ENCODE assay signal across 20 cellular contexts in genomic region chr5:38714703-38715355, GRCh38.
"Had no signal": no experiment of that assay in that cellular context is flagged by ENCODE, and none has a peak within 500 bp of the region (broad histone marks: within the 10 kb centered on the region; RNA-seq: fewer than 3 reads in every experiment).

No MANE protein-coding gene starts in this region.

- H3K27ac Mint-ChIP-seq: effector memory CD8-positive, alpha-beta T cell; naive thymus-derived CD8-positive, alpha-beta T cell; type B pancreatic cell had no signal

- H3K9me3 Mint-ChIP-seq: effector memory CD8-positive, alpha-beta T cell; naive thymus-derived CD8-positive, alpha-beta T cell; type B pancreatic cell had no signal

- H3K4me1 ChIP-seq: foreskin keratinocyte, pancreas, prostate gland, stomach, thyroid gland had no signal

- H3K27me3 ChIP-seq: esophagus squamous epithelium, foreskin keratinocyte, heart left ventricle, pancreas, sigmoid colon, stomach, suprapubic skin, thyroid gland had no signal

- H3K27ac ChIP-seq: esophagus squamous epithelium, foreskin keratinocyte, pancreas, prostate gland, sigmoid colon, skin epidermis, stomach, suprapubic skin, thyroid gland had no signal

- ATAC-seq: effector memory CD8-positive, alpha-beta T cell; foreskin keratinocyte; left colon; mucosa of descending colon; naive thymus-derived CD8-positive, alpha-beta T cell; pancreas had no signal

- H3K27me3 Mint-ChIP-seq: type B pancreatic cell had no signal

- H3K9me3 ChIP-seq: esophagus squamous epithelium, heart left ventricle, mucosa of descending colon, pancreas, prostate gland, sigmoid colon, stomach, suprapubic skin, thyroid gland had no signal

- H3K4me3 Mint-ChIP-seq: effector memory CD8-positive, alpha-beta T cell; naive thymus-derived CD8-positive, alpha-beta T cell; type B pancreatic cell had no signal

- H3K36me3 ChIP-seq: esophagus squamous epithelium, heart left ventricle, pancreas, prostate gland, sigmoid colon, stomach, suprapubic skin, thyroid gland had no signal

- H3K36me3 Mint-ChIP-seq: naive thymus-derived CD8-positive, alpha-beta T cell; type B pancreatic cell had no signal

- H3K4me1 Mint-ChIP-seq: naive thymus-derived CD8-positive, alpha-beta T cell had no signal

- H3K4me3 ChIP-seq: esophagus squamous epithelium, heart left ventricle, mucosa of descending colon, pancreas, prostate gland, sigmoid colon, skin epidermis, stomach, suprapubic skin, thyroid gland had no signal

- DNase-seq: effector memory CD8-positive, alpha-beta T cell; esophagus squamous epithelium; heart left ventricle; kidney; left colon; mucosa of descending colon; naive thymus-derived CD8-positive, alpha-beta T cell; occipital lobe; pancreas; sigmoid colon; stimulated activated CD4-positive, alpha-beta T cell treated with anti-CD3 and anti-CD28 coated beads, Interleukin-2, amount 100 ng/mL, for 24 hours; stimulated activated CD4-positive, alpha-beta T cell treated with anti-CD3 and anti-CD28 coated beads, Interleukin-4, amount 100 ng/mL, for 4 hours; stimulated activated naive CD4-positive, alpha-beta T cell; stomach; thyroid gland had no signal
